Comparison of ENCODE assay signal across 8 cellular contexts in genomic region chr12:132356686-132357622, GRCh38. TPM values are rescaled to one million over a fixed set of nuclear protein-coding genes. Genes with fewer than 3 reads are reported as not detected.
DNase-seq lines count a peak whose midpoint lies in the region; ATAC-seq and TF ChIP-seq lines count a peak whose summit lies in the region.

No MANE protein-coding gene starts in this region.

- no peak for ATAC-seq in HG03439 (IDR thresholded peaks at IDR 0.05; ENCODE audit: unreplicated experiment)
- ATAC-seq in activated T-helper 17 cell treated with anti-CD3 and anti-CD28 coated beads, Interleukin-2, amount 50 U/mL, for 72 hours (replicated peaks) = no peak

- no peaks in the 10 kb centered on the region for H3K27me3 ChIP-seq in Loucy (ENCODE audit: insufficient read depth, low read length, poor library complexity, severe bottlenecking)
- H3K27me3 ChIP-seq in vagina = no peaks in the 10 kb centered on the region

- H3F3A ChIP-seq in Loucy (ENCODE audit: low read depth) = no peaks in the 10 kb centered on the region

- DNase-seq in COLO668 (lab: John Stamatoyannopoulos, UW; ENCODE audit: unreplicated experiment) = peak; percentile 21
- DNase-seq in cardiac fibroblast (ENCODE audit: low read depth in 2 of 2) = peak; percentile 72 to 81
- DNase-seq in lung microvascular endothelial cell (ENCODE audit: low read depth in 2 of 2) = peak; percentile 8 to 92
- DNase-seq in T-helper 2 cell = no peak
- no peak for DNase-seq in vagina (ENCODE audit: extremely low spot score in 2 of 2)

- intact Hi-C loops in vagina (cut with DNase I) = no loop called here

- H3K4me3 ChIP-seq in Loucy (ENCODE audit: low read length, poor library complexity, severe bottlenecking) (no peak overlapping the region), cardiac fibroblast (replicated peaks in 1 of 2; ENCODE audit: low read depth in 2 of 2, low read length in 2 of 2) (no peak overlapping the region), vagina (no peak overlapping the region)

- H4K20me1 ChIP-seq in Loucy (ENCODE audit: insufficient read depth, low read length, poor library complexity, severe bottlenecking) = no peaks in the 10 kb centered on the region

- H3K27ac ChIP-seq in vagina = no peak overlapping the region

- TF ChIP-seq POLR2A in vagina (IDR thresholded peaks at IDR 0.05) = no peak

- no peak overlapping the region for H3K4me3 Mint-ChIP-seq in activated T-helper 17 cell treated with anti-CD3 and anti-CD28 coated beads, Interleukin-2, amount 50 U/mL, for 72 hours

- no peak overlapping the region for H2AFZ ChIP-seq in Loucy (ENCODE audit: low read length)

- H3K4me1 Mint-ChIP-seq in activated T-helper 17 cell treated with anti-CD3 and anti-CD28 coated beads, Interleukin-2, amount 50 U/mL, for 72 hours = no peaks in the 10 kb centered on the region

- no peaks in the 10 kb centered on the region for H3K9me3 Mint-ChIP-seq in activated T-helper 17 cell treated with anti-CD3 and anti-CD28 coated beads, Interleukin-2, amount 50 U/mL, for 72 hours

- H3K27ac Mint-ChIP-seq in activated T-helper 17 cell treated with anti-CD3 and anti-CD28 coated beads, Interleukin-2, amount 50 U/mL, for 72 hours = no peak overlapping the region

- no peaks in the 10 kb centered on the region; the same call in 1 of the 2 replicates for H3K9me3 ChIP-seq in Loucy (ENCODE audit: insufficient read depth, low read depth, low read length)
- H3K9me3 ChIP-seq in vagina = no peaks in the 10 kb centered on the region

- no peak for TF ChIP-seq CTCF in Loucy (conservative IDR thresholded peaks at IDR 0.05; ENCODE audit: low read length)
- TF ChIP-seq CTCF in cardiac fibroblast (IDR thresholded peaks at IDR 0.05; ENCODE audit: low read depth, low read length) = no peak
- TF ChIP-seq CTCF in vagina (IDR thresholded peaks at IDR 0.05) = no peak

- peaks cover 42% of the 10 kb centered on the region; the same call in 1 of the 2 replicates for H3K79me2 ChIP-seq in Loucy (ENCODE audit: insufficient read depth, low read length)

- peak overlapping the region; percentile 54 for H3K9ac ChIP-seq in Loucy (ENCODE audit: low read depth, low read length, poor library complexity, severe bottlenecking)

- H3K4me1 ChIP-seq in Loucy (ENCODE audit: insufficient read depth, low read length, poor library complexity, severe bottlenecking) = peaks cover 13% of the 10 kb centered on the region
- peaks cover 5% of the 10 kb centered on the region for H3K4me1 ChIP-seq in vagina

- no peaks in the 10 kb centered on the region for H3K27me3 Mint-ChIP-seq in activated T-helper 17 cell treated with anti-CD3 and anti-CD28 coated beads, Interleukin-2, amount 50 U/mL, for 72 hours

- no peaks in the 10 kb centered on the region for H3K9me2 ChIP-seq in Loucy (replicated peaks; ENCODE audit: low read depth, low read length)

- no peak overlapping the region for H3K4me2 ChIP-seq in Loucy (ENCODE audit: low read depth, low read length, poor library complexity, severe bottlenecking)

- no peaks in the 10 kb centered on the region for H3K36me3 ChIP-seq in Loucy (ENCODE audit: insufficient read depth, low read length)
- no peaks in the 10 kb centered on the region for H3K36me3 ChIP-seq in vagina

- H3K36me3 Mint-ChIP-seq in activated T-helper 17 cell treated with anti-CD3 and anti-CD28 coated beads, Interleukin-2, amount 50 U/mL, for 72 hours (ENCODE audit: low read depth) = no peaks in the 10 kb centered on the region

RNA-seq across cellular contexts. Expression of gene GALNT9, which starts 27.6 kb away (rescaled TPM):
- total RNA-seq in lung microvascular endothelial cell (under 0.01 and 0.22 TPM in 2 replicates), vagina (1.5 TPM)
- total RNA-seq in activated T-helper 17 cell treated with anti-CD3 and anti-CD28 coated beads, Interleukin-2, amount 50 U/mL, for 72 hours = under 1 TPM in 1 of 2 donors, not detected in 1; 0.34 TPM

Comparison
In these comparisons a context has a peak if more than half of its experiments do, and no peak if none do; other contexts are left out.
1. DNase-seq: peak in COLO668 (single experiment), cardiac fibroblast (2 of 2) and lung microvascular endothelial cell (2 of 2); none in T-helper 2 cell (0 of 5) and vagina (0 of 2).